Comparison of ENCODE assay signal across 23 cellular contexts in the genomic region with DNA sequence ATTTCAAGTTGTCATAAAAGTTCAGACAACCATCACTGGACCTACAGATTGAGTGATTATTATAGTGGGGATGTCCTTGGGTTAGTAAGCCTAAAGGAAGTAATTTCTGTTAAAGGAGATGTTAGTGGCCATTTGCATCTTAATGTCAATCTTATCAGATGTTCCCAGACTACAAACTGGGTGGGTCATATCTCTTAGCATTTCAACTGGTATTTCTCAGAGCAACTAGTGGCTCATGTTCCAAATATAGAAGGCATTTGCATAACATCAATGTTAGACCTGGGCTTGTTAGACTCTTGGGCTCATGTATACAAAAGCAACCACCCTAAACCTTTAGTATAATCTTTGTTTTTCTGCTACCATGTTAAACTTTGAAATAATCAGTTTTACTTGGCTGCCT. TPM values are rescaled to one million over a fixed set of nuclear protein-coding genes. Genes with fewer than 3 reads are reported as not detected.
DNase-seq lines count a peak whose midpoint lies in the region; ATAC-seq, FAIRE-seq and TF ChIP-seq lines count a peak whose summit lies in the region.
"Had no signal": no experiment of that assay in that cellular context is flagged by ENCODE, and none has a peak within 500 bp of the region (broad histone marks: within the 10 kb centered on the region; RNA-seq: fewer than 3 reads in every experiment).

No MANE protein-coding gene starts in this region.

- H3K4me3 ChIP-seq in GM12878 = no peak overlapping the region
- H3K4me3 ChIP-seq: hepatocyte, vagina had no signal

- BruUV-seq in GM12878 (replicated peaks; lab: Mats Ljungman, UMichigan) = no TSS peak

- intact Hi-C loops in GM12878 (cut with micrococcal nuclease; ENCODE audit: unreplicated experiment) = no loop called here

- DNase-seq in GM12878 (ENCODE audit: low read depth, low spot score) (no peak), NCI-H2227 (lab: John Stamatoyannopoulos, UW; ENCODE audit: unreplicated experiment) (no peak), NCI-H345 (lab: John Stamatoyannopoulos, UW) (no peak), pons (ENCODE audit: low spot score) (no peak)
- DNase-seq in activated CD4-positive, alpha-beta T cell treated with anti-CD3 and anti-CD28 coated beads, Interleukin-2, amount 50 U/mL, for 48 hours = no peak
- DNase-seq: activated CD8-positive, alpha-beta T cell treated with anti-CD3 and anti-CD28 coated beads, Interleukin-2, amount 10 ng/mL, durations not matched to agents 7 days and 5 days; activated T-cell treated with anti-CD3 and anti-CD28 coated beads, Interleukin-2, amount 50 U/mL, for 4 hours; CD4-positive, alpha-beta memory T cell; DMS79 treated with DMSO at 0.1 percent for 48 hours; H7; islet precursor cell; natural killer cell; NCI-H187; NCI-H510A treated with DMSO at 0.1 percent for 48 hours; SHP77 treated with DMSO at 0.1 percent for 48 hours; stimulated activated CD4-positive, alpha-beta T cell treated with anti-CD3 and anti-CD28 coated beads, Interleukin-4, amount 100 ng/mL, for 4 hours had no signal

- no peaks in the 10 kb centered on the region for H3K4me1 ChIP-seq in GM12878 (ENCODE audit: control insufficient read depth, insufficient read depth, low read length)
- H3K4me1 ChIP-seq: vagina had no signal

- no peak for TF ChIP-seq CTCF in GM12878 (IDR thresholded peaks at IDR 0.05 in 2 of 3, conservative IDR thresholded peaks at IDR 0.05 in 1 of 3; ENCODE audit: control insufficient read depth in 2 of 3, extremely low read depth in 1 of 3, insufficient read depth in 1 of 3, low read depth in 3 of 3, low read length in 3 of 3)

- no peak overlapping the region for H3K4me2 ChIP-seq in GM12878 (ENCODE audit: control insufficient read depth, insufficient read depth)
- H3K4me2 ChIP-seq: hepatocyte had no signal

- H3K27me3 ChIP-seq in GM12878 (replicated peaks in 1 of 2; ENCODE audit: control insufficient read depth in 2 of 2, insufficient read depth in 2 of 2, low read length in 1 of 2) = no peaks in the 10 kb centered on the region
- H3K27me3 ChIP-seq: hepatocyte, vagina had no signal

- H3K27ac ChIP-seq in GM12878 (ENCODE audit: control insufficient read depth, insufficient read depth) = no peak overlapping the region
- H3K27ac ChIP-seq: hepatocyte, vagina had no signal

- H3K9me3 ChIP-seq in GM12878 (replicated peaks; ENCODE audit: control insufficient read depth, insufficient read depth, low read length) = no peaks in the 10 kb centered on the region
- H3K9me3 ChIP-seq: vagina had no signal

- ATAC-seq in GM18517 (IDR thresholded peaks at IDR 0.05; ENCODE audit: unreplicated experiment) = peak; percentile 75
- ATAC-seq in GM21529 (IDR thresholded peaks at IDR 0.05; ENCODE audit: unreplicated experiment) = peak; percentile 61
- peak; percentile 70 for ATAC-seq in HG03469 (IDR thresholded peaks at IDR 0.05; ENCODE audit: unreplicated experiment)
- ATAC-seq in GM12878 = peak; percentile 55
- ATAC-seq: activated CD8-positive, alpha-beta T cell treated with anti-CD3 and anti-CD28 coated beads, Interleukin-2, amount 10 ng/mL, durations not matched to agents 7 days and 5 days; activated naive CD4-positive, alpha-beta T cell treated with anti-CD3 and anti-CD28 coated beads, Interleukin-2, amount 50 U/mL, for 72 hours; activated T-cell treated with anti-CD3 and anti-CD28 coated beads, Interleukin-2, amount 50 U/mL, for 4 hours; natural killer cell; WTC11 had no signal

- H3K36me3 ChIP-seq in GM12878 (ENCODE audit: control insufficient read depth in 2 of 2, insufficient read depth in 2 of 2, low read length in 1 of 2) = peaks cover 5 to 23% of the 10 kb centered on the region in 2 experiments

- no peak for FAIRE-seq in GM12878 (lab: Jason Lieb, UNC)

- POLR2A ChIA-PET in GM12878 (lab: Charles Lee) = no interaction called here

- no peak for TF ChIP-seq POLR2A in GM12878 (IDR thresholded peaks at IDR 0.05; ENCODE audit: low read depth, low read length)

- H3K9ac ChIP-seq in GM12878 (ENCODE audit: control insufficient read depth, insufficient read depth, low read length) = no peak overlapping the region

- H3K79me2 ChIP-seq in GM12878 (ENCODE audit: control insufficient read depth, insufficient read depth, low read length) = no peaks in the 10 kb centered on the region
- H3K79me2 ChIP-seq: hepatocyte had no signal

- RAD21 ChIA-PET in GM12878 (lab: Charles Lee; ENCODE audit: unreplicated experiment) = no interaction called here

- H4K20me1 ChIP-seq in GM12878 (ENCODE audit: control insufficient read depth, insufficient read depth) = no peaks in the 10 kb centered on the region

- CTCF ChIA-PET in GM12878 (lab: Yijun Ruan, JAX) = interaction anchor here (1.6 kb wide), 1 partner anchor 16 kb away, joined by 4 read pairs; no protein-coding TSS in a partner anchor

- no peak overlapping the region for H2AFZ ChIP-seq in GM12878 (ENCODE audit: control insufficient read depth, low read depth, low read length)
- H2AFZ ChIP-seq: hepatocyte had no signal

- no peak for TF ChIP-seq RAD21 in GM12878 (IDR thresholded peaks at IDR 0.05; ENCODE audit: insufficient read depth, low read depth, low read length)

- in situ Hi-C loops in GM12878 (cut with MboI) = no loop called here

- no peak for TF ChIP-seq EP300 in GM12878 (IDR thresholded peaks at IDR 0.05; ENCODE audit: borderline replicate concordance in 1 of 2, control insufficient read depth in 1 of 2, low read depth in 2 of 2, low read length in 2 of 2)

- SMC1A ChIA-PET in GM12878 (lab: Charles Lee; ENCODE audit: uncharacterized antibody, unreplicated experiment) = interaction anchor here (0.9 to 2.9 kb wide), 3 partner anchors 9 to 32 kb away, joined by 3 to 8 read pairs (median 3); no protein-coding TSS in a partner anchor

RNA-seq across cellular contexts. Expression of gene PLEKHA3, which starts 17.9 kb away (rescaled TPM):
- 9.8 and 12.6 TPM in 2 replicates for total RNA-seq in GM12878 (2013; cell fraction: nucleolus; rRNA removed)
- 3.8 and 3.9 TPM in 2 replicates for total RNA-seq in GM12878 (2014; rRNA removed)
- 7.1 and 7.3 TPM in 2 replicates for total RNA-seq in GM12878 (2014; rRNA removed; fragmentation: Illumina TruSeq; extraction: Trizol)
- 13.3 and 15.3 TPM in 2 replicates for total RNA-seq in GM12878 (2021)
- polyA plus RNA-seq in GM12878 (2011; ENCODE audit: low read depth) = 1.3 TPM
- 21.1 and 34.0 TPM in 2 replicates for polyA plus RNA-seq in GM12878 (2011; rRNA removed)
- polyA plus RNA-seq in GM12878 (2011; cell fraction: cytosol; rRNA removed) = 3.0 and 3.4 TPM in 2 replicates
- 3.9 and 5.8 TPM in 2 replicates for polyA plus RNA-seq in GM12878 (2011; cell fraction: nucleus; rRNA removed)
- 4.5 and 6.7 TPM in 2 replicates for polyA plus RNA-seq in GM12878 (2012)
- 7.2 and 7.3 TPM in 2 replicates for polyA plus RNA-seq in GM12878 (2014; fragmentation: Illumina TruSeq; extraction: Trizol)
- 1 to 10 TPM; 1.4 to 2.0 TPM for polyA plus RNA-seq in GM12878 (2014; fragmentation: Nextera tagmentation; extraction: Ambion mirVana)
- 5.4 and 7.6 TPM in 2 replicates for polyA plus RNA-seq in GM12878 (2014; rRNA removed)
- 10 to 100 TPM; 10.3 to 10.6 TPM for polyA plus RNA-seq in GM12878 (2016; fragmentation: Nextera tagmentation; extraction: Ambion mirVana)
- 4.4 and 7.1 TPM in 2 replicates for polyA minus RNA-seq in GM12878 (2011; rRNA and poly(A)+ RNA removed)
- polyA minus RNA-seq in GM12878 (2011; cell fraction: cytosol; rRNA and poly(A)+ RNA removed) = 2.9 and 7.5 TPM in 2 replicates
- 5.0 and 8.4 TPM in 2 replicates for polyA minus RNA-seq in GM12878 (2011; cell fraction: nucleus; rRNA and poly(A)+ RNA removed)

RNA-seq across cellular contexts. Expression of gene FKBP7, which starts 19.7 kb away (rescaled TPM):
- 5.1 and 5.2 TPM in 2 replicates for total RNA-seq in GM12878 (2013; cell fraction: nucleolus; rRNA removed)
- total RNA-seq in GM12878 (2014; rRNA removed) (7.8 and 10.2 TPM in 2 replicates), GM12878 (2014; rRNA removed; fragmentation: Illumina TruSeq; extraction: Trizol) (9.6 and 10.5 TPM in 2 replicates), GM12878 (2021) (5.6 and 6.4 TPM in 2 replicates)
- polyA plus RNA-seq in GM12878 (2011; ENCODE audit: low read depth) = 4.9 TPM
- polyA plus RNA-seq in GM12878 (2011; rRNA removed) (6.3 and 8.1 TPM in 2 replicates), GM12878 (2014; fragmentation: Illumina TruSeq; extraction: Trizol) (15.2 and 17.0 TPM in 2 replicates), GM12878 (2014; fragmentation: Nextera tagmentation; extraction: Ambion mirVana) (10 to 100 TPM; 16.6 to 16.7 TPM), GM12878 (2014; rRNA removed) (9.8 and 11.3 TPM in 2 replicates), GM12878 (2016; fragmentation: Nextera tagmentation; extraction: Ambion mirVana) (10 to 100 TPM; 13.7 to 14.7 TPM)
- polyA plus RNA-seq in GM12878 (2011; cell fraction: cytosol; rRNA removed) = 2.8 TPM in 2 replicates
- polyA plus RNA-seq in GM12878 (2011; cell fraction: nucleus; rRNA removed) = 2.4 and 2.9 TPM in 2 replicates
- 3.6 and 4.4 TPM in 2 replicates for polyA plus RNA-seq in GM12878 (2012)
- polyA minus RNA-seq in GM12878 (2011; rRNA and poly(A)+ RNA removed) = 1.1 and 1.8 TPM in 2 replicates
- 0.94 and 2.8 TPM in 2 replicates for polyA minus RNA-seq in GM12878 (2011; cell fraction: cytosol; rRNA and poly(A)+ RNA removed)
- polyA minus RNA-seq in GM12878 (2011; cell fraction: nucleus; rRNA and poly(A)+ RNA removed) = 3.9 and 5.0 TPM in 2 replicates

RNA-seq across cellular contexts. Expression of gene PJVK, which starts 47.0 kb away (rescaled TPM):
- 8.4 and 8.6 TPM in 2 replicates for total RNA-seq in GM12878 (2013; cell fraction: nucleolus; rRNA removed)
- total RNA-seq in GM12878 (2014; rRNA removed) (3.4 and 4.4 TPM in 2 replicates), GM12878 (2014; rRNA removed; fragmentation: Illumina TruSeq; extraction: Trizol) (4.3 TPM in 2 replicates), GM12878 (2021) (2.9 and 3.1 TPM in 2 replicates)
- polyA plus RNA-seq in GM12878 (2011; ENCODE audit: low read depth) = 3.6 TPM
- polyA plus RNA-seq in GM12878 (2011; rRNA removed) (6.2 and 9.5 TPM in 2 replicates), GM12878 (2014; fragmentation: Illumina TruSeq; extraction: Trizol) (6.4 and 7.4 TPM in 2 replicates), GM12878 (2014; fragmentation: Nextera tagmentation; extraction: Ambion mirVana) (1 to 10 TPM; 2.1 to 3.0 TPM), GM12878 (2014; rRNA removed) (4.0 and 6.8 TPM in 2 replicates), GM12878 (2016; fragmentation: Nextera tagmentation; extraction: Ambion mirVana) (1 to 10 TPM; 1.8 to 2.6 TPM)
- polyA plus RNA-seq in GM12878 (2011; cell fraction: cytosol; rRNA removed) = 2.1 and 2.4 TPM in 2 replicates
- polyA plus RNA-seq in GM12878 (2011; cell fraction: nucleus; rRNA removed) = 8.5 and 9.4 TPM in 2 replicates
- polyA plus RNA-seq in GM12878 (2012) = 4.7 and 6.7 TPM in 2 replicates
- 1.6 and 1.7 TPM in 2 replicates for polyA minus RNA-seq in GM12878 (2011; rRNA and poly(A)+ RNA removed)
- polyA minus RNA-seq in GM12878 (2011; cell fraction: cytosol; rRNA and poly(A)+ RNA removed) = 1.1 and 1.4 TPM in 2 replicates
- 3.1 and 5.6 TPM in 2 replicates for polyA minus RNA-seq in GM12878 (2011; cell fraction: nucleus; rRNA and poly(A)+ RNA removed)

RNA-seq across cellular contexts. Expression of gene PRKRA, which starts 47.2 kb away (rescaled TPM):
- 99.5 and 101 TPM in 2 replicates for total RNA-seq in GM12878 (2013; cell fraction: nucleolus; rRNA removed)
- total RNA-seq in GM12878 (2014; rRNA removed) (70.1 and 74.5 TPM in 2 replicates), GM12878 (2014; rRNA removed; fragmentation: Illumina TruSeq; extraction: Trizol) (49.5 and 50.1 TPM in 2 replicates), GM12878 (2021) (46.8 and 49.1 TPM in 2 replicates)
- 27.2 TPM for polyA plus RNA-seq in GM12878 (2011; ENCODE audit: low read depth)
- polyA plus RNA-seq in GM12878 (2011; rRNA removed) (65.7 and 80.6 TPM in 2 replicates), GM12878 (2014; fragmentation: Illumina TruSeq; extraction: Trizol) (48.2 and 68.4 TPM in 2 replicates), GM12878 (2014; fragmentation: Nextera tagmentation; extraction: Ambion mirVana) (10 to 100 TPM; 19.1 to 25.1 TPM), GM12878 (2014; rRNA removed) (53.8 and 59.3 TPM in 2 replicates), GM12878 (2016; fragmentation: Nextera tagmentation; extraction: Ambion mirVana) (10 to 100 TPM; 71.1 to 75.6 TPM)
- 40.1 and 59.0 TPM in 2 replicates for polyA plus RNA-seq in GM12878 (2011; cell fraction: cytosol; rRNA removed)
- 47.4 and 47.8 TPM in 2 replicates for polyA plus RNA-seq in GM12878 (2011; cell fraction: nucleus; rRNA removed)
- polyA plus RNA-seq in GM12878 (2012) = 45.5 and 50.4 TPM in 2 replicates
- polyA minus RNA-seq in GM12878 (2011; rRNA and poly(A)+ RNA removed) = 43.6 and 62.9 TPM in 2 replicates
- polyA minus RNA-seq in GM12878 (2011; cell fraction: cytosol; rRNA and poly(A)+ RNA removed) = 28.7 and 34.7 TPM in 2 replicates
- 68.9 and 87.0 TPM in 2 replicates for polyA minus RNA-seq in GM12878 (2011; cell fraction: nucleus; rRNA and poly(A)+ RNA removed)
